1 cellular context compared by ENCODE assay signal in the genomic region with DNA sequence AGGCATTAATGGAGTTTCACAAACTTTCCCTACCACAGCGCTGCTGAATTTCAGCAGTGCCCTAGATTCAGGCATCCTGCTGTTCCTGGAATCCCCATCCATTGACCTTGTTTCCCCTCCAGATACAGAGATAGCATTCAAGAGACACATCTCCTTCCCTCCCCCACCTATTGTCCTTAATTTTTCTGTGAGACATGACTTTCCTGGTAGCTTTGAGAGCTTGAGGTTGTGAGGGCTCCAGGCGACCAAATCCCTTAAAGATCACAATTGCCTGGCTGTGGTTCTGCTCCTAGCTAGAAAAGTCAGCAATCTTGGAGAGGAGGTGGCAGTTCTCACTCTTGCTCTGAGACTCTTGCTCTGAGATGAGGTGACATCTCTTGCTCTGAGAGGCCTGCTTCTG.
TF ChIP-seq lines count a peak whose summit lies in the region.

No MANE protein-coding gene starts in this region.

TF ChIP-seq in K562, 482 proteins besides CTCF, POLR2A, EP300 and RAD21 (continued from another document and continues in another):
- TF ChIP-seq, protein P1, sequence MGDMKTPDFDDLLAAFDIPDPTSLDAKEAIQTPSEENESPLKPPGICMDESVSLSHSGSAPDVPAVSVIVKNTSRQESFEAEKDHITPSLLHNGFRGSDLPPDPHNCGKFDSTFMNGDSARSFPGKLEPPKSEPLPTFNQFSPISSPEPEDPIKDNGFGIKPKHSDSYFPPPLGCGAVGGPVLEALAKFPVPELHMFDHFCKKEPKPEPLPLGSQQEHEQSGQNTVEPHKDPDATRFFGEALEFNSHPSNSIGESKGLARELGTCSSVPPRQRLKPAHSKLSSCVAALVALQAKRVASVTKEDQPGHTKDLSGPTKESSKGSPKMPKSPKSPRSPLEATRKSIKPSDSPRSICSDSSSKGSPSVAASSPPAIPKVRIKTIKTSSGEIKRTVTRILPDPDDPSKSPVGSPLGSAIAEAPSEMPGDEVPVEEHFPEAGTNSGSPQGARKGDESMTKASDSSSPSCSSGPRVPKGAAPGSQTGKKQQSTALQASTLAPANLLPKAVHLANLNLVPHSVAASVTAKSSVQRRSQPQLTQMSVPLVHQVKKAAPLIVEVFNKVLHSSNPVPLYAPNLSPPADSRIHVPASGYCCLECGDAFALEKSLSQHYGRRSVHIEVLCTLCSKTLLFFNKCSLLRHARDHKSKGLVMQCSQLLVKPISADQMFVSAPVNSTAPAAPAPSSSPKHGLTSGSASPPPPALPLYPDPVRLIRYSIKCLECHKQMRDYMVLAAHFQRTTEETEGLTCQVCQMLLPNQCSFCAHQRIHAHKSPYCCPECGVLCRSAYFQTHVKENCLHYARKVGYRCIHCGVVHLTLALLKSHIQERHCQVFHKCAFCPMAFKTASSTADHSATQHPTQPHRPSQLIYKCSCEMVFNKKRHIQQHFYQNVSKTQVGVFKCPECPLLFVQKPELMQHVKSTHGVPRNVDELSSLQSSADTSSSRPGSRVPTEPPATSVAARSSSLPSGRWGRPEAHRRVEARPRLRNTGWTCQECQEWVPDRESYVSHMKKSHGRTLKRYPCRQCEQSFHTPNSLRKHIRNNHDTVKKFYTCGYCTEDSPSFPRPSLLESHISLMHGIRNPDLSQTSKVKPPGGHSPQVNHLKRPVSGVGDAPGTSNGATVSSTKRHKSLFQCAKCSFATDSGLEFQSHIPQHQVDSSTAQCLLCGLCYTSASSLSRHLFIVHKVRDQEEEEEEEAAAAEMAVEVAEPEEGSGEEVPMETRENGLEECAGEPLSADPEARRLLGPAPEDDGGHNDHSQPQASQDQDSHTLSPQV (IDR thresholded peaks at IDR 0.05): 0 out of 2 replicates have a peak, but pooled peaks have one; percentile 19
- TF ChIP-seq ZNF695 (CRISPR knock-in tag; IDR thresholded peaks at IDR 0.05): no peak
- TF ChIP-seq, protein P2, sequence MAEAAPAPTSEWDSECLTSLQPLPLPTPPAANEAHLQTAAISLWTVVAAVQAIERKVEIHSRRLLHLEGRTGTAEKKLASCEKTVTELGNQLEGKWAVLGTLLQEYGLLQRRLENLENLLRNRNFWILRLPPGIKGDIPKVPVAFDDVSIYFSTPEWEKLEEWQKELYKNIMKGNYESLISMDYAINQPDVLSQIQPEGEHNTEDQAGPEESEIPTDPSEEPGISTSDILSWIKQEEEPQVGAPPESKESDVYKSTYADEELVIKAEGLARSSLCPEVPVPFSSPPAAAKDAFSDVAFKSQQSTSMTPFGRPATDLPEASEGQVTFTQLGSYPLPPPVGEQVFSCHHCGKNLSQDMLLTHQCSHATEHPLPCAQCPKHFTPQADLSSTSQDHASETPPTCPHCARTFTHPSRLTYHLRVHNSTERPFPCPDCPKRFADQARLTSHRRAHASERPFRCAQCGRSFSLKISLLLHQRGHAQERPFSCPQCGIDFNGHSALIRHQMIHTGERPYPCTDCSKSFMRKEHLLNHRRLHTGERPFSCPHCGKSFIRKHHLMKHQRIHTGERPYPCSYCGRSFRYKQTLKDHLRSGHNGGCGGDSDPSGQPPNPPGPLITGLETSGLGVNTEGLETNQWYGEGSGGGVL (CRISPR knock-in tag; IDR thresholded peaks at IDR 0.05): no peak
- TF ChIP-seq XRCC3 (IDR thresholded peaks at IDR 0.05): no peak
- TF ChIP-seq, protein P3, sequence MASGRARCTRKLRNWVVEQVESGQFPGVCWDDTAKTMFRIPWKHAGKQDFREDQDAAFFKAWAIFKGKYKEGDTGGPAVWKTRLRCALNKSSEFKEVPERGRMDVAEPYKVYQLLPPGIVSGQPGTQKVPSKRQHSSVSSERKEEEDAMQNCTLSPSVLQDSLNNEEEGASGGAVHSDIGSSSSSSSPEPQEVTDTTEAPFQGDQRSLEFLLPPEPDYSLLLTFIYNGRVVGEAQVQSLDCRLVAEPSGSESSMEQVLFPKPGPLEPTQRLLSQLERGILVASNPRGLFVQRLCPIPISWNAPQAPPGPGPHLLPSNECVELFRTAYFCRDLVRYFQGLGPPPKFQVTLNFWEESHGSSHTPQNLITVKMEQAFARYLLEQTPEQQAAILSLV (tag; IDR thresholded peaks at IDR 0.05): no peak
- no peak for TF ChIP-seq CBFB (CRISPR knock-in tag; IDR thresholded peaks at IDR 0.05)
- no peak for TF ChIP-seq ARNT (IDR thresholded peaks at IDR 0.05)
- TF ChIP-seq, protein P4, sequence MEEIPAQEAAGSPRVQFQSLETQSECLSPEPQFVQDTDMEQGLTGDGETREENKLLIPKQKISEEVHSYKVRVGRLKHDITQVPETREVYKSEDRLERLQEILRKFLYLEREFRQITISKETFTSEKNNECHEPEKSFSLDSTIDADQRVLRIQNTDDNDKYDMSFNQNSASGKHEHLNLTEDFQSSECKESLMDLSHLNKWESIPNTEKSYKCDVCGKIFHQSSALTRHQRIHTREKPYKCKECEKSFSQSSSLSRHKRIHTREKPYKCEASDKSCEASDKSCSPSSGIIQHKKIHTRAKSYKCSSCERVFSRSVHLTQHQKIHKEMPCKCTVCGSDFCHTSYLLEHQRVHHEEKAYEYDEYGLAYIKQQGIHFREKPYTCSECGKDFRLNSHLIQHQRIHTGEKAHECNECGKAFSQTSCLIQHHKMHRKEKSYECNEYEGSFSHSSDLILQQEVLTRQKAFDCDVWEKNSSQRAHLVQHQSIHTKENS (CRISPR knock-in tag; IDR thresholded peaks at IDR 0.05): no peak
- TF ChIP-seq ZC3H8 (IDR thresholded peaks at IDR 0.05): no peak
- TF ChIP-seq NR2C2 (CRISPR knock-in tag; IDR thresholded peaks at IDR 0.05): no peak
- no peak for TF ChIP-seq NR2C2 (tag; IDR thresholded peaks at IDR 0.05)
- TF ChIP-seq NR2F6 (CRISPR knock-in tag; IDR thresholded peaks at IDR 0.05): no peak
- TF ChIP-seq ZEB2 (IDR thresholded peaks at IDR 0.05): no peak
- TF ChIP-seq TCFL5 (CRISPR knock-in tag; conservative IDR thresholded peaks at IDR 0.05): no peak
- TF ChIP-seq, protein P5, sequence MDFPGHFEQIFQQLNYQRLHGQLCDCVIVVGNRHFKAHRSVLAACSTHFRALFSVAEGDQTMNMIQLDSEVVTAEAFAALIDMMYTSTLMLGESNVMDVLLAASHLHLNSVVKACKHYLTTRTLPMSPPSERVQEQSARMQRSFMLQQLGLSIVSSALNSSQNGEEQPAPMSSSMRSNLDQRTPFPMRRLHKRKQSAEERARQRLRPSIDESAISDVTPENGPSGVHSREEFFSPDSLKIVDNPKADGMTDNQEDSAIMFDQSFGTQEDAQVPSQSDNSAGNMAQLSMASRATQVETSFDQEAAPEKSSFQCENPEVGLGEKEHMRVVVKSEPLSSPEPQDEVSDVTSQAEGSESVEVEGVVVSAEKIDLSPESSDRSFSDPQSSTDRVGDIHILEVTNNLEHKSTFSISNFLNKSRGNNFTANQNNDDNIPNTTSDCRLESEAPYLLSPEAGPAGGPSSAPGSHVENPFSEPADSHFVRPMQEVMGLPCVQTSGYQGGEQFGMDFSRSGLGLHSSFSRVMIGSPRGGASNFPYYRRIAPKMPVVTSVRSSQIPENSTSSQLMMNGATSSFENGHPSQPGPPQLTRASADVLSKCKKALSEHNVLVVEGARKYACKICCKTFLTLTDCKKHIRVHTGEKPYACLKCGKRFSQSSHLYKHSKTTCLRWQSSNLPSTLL (IDR thresholded peaks at IDR 0.05): no peak
- no peak for TF ChIP-seq ZNF274 (IDR thresholded peaks at IDR 0.05; ENCODE audit: borderline replicate concordance, low read depth, low read length)
- TF ChIP-seq NR2C1 (IDR thresholded peaks at IDR 0.05): no peak
- TF ChIP-seq NR2C1 (tag; IDR thresholded peaks at IDR 0.05): no peak
- TF ChIP-seq, protein P6, sequence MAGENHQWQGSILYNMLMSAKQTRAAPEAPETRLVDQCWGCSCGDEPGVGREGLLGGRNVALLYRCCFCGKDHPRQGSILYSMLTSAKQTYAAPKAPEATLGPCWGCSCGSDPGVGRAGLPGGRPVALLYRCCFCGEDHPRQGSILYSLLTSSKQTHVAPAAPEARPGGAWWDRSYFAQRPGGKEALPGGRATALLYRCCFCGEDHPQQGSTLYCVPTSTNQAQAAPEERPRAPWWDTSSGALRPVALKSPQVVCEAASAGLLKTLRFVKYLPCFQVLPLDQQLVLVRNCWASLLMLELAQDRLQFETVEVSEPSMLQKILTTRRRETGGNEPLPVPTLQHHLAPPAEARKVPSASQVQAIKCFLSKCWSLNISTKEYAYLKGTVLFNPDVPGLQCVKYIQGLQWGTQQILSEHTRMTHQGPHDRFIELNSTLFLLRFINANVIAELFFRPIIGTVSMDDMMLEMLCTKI (IDR thresholded peaks at IDR 0.05; ENCODE audit: partially characterized antibody): no peak
- TF ChIP-seq ZNF175 (CRISPR knock-in tag; IDR thresholded peaks at IDR 0.05; ENCODE audit: low read depth): no peak
- TF ChIP-seq FOXK2 (conservative IDR thresholded peaks at IDR 0.05 in 1 of 2, IDR thresholded peaks at IDR 0.05 in 1 of 2; ENCODE audit: low read depth in 2 of 2): no peak
- TF ChIP-seq SOX6 (IDR thresholded peaks at IDR 0.05): peak; percentile 79
- TF ChIP-seq ZNF696 (CRISPR knock-in tag; conservative IDR thresholded peaks at IDR 0.05): no peak
- TF ChIP-seq, protein P7, sequence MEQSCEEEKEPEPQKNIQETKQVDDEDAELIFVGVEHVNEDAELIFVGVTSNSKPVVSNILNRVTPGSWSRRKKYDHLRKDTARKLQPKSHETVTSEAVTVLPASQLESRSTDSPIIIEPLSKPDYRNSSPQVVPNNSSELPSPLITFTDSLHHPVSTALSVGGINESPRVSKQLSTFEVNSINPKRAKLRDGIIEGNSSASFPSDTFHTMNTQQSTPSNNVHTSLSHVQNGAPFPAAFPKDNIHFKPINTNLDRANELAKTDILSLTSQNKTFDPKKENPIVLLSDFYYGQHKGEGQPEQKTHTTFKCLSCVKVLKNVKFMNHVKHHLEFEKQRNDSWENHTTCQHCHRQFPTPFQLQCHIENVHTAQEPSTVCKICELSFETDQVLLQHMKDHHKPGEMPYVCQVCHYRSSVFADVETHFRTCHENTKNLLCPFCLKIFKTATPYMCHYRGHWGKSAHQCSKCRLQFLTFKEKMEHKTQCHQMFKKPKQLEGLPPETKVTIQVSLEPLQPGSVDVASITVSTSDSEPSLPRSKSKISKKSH (CRISPR knock-in tag; IDR thresholded peaks at IDR 0.05): no peak
- TF ChIP-seq BRD4 (IDR thresholded peaks at IDR 0.05): peak; percentile 47; the same call in 1 of the 2 replicates
- TF ChIP-seq KLF13 (tag; IDR thresholded peaks at IDR 0.05; ENCODE audit: borderline replicate concordance, low read depth): no peak
- TF ChIP-seq, protein P8, sequence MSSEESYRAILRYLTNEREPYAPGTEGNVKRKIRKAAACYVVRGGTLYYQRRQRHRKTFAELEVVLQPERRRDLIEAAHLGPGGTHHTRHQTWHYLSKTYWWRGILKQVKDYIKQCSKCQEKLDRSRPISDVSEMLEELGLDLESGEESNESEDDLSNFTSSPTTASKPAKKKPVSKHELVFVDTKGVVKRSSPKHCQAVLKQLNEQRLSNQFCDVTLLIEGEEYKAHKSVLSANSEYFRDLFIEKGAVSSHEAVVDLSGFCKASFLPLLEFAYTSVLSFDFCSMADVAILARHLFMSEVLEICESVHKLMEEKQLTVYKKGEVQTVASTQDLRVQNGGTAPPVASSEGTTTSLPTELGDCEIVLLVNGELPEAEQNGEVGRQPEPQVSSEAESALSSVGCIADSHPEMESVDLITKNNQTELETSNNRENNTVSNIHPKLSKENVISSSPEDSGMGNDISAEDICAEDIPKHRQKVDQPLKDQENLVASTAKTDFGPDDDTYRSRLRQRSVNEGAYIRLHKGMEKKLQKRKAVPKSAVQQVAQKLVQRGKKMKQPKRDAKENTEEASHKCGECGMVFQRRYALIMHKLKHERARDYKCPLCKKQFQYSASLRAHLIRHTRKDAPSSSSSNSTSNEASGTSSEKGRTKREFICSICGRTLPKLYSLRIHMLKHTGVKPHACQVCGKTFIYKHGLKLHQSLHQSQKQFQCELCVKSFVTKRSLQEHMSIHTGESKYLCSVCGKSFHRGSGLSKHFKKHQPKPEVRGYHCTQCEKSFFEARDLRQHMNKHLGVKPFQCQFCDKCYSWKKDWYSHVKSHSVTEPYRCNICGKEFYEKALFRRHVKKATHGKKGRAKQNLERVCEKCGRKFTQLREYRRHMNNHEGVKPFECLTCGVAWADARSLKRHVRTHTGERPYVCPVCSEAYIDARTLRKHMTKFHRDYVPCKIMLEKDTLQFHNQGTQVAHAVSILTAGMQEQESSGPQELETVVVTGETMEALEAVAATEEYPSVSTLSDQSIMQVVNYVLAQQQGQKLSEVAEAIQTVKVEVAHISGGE (CRISPR knock-in tag; IDR thresholded peaks at IDR 0.05): no peak
- TF ChIP-seq ZNF445 (CRISPR knock-in tag; IDR thresholded peaks at IDR 0.05; ENCODE audit: low read depth): no peak
- TF ChIP-seq KAT7 (CRISPR knock-in tag; IDR thresholded peaks at IDR 0.05; ENCODE audit: borderline replicate concordance): no peak
- TF ChIP-seq TEAD1 (CRISPR knock-in tag; IDR thresholded peaks at IDR 0.05): no peak
- TF ChIP-seq SMAD4 (CRISPR knock-in tag; conservative IDR thresholded peaks at IDR 0.05): peak; percentile 11; the same call in 1 of the 2 replicates
- no peak for TF ChIP-seq HDAC6 (IDR thresholded peaks at IDR 0.05; ENCODE audit: low read depth, low read length)
- TF ChIP-seq CBX2 (IDR thresholded peaks at IDR 0.05; ENCODE audit: insufficient read depth, low read length, poor library complexity, severe bottlenecking): no peak
- TF ChIP-seq FUS (optimal IDR thresholded peaks at IDR 0.05; ENCODE audit: low read depth, low read length): no peak
- TF ChIP-seq ESRRA (IDR thresholded peaks at IDR 0.05; ENCODE audit: borderline replicate concordance, low read depth): peak; percentile 63; the same call in 1 of the 2 replicates
- TF ChIP-seq SMAD2 (IDR thresholded peaks at IDR 0.05; ENCODE audit: low read depth, low read length): no peak
- no peak for TF ChIP-seq CHD2 (IDR thresholded peaks at IDR 0.05; ENCODE audit: low read depth, low read length)
- no peak for TF ChIP-seq E2F3 (CRISPR knock-in tag; IDR thresholded peaks at IDR 0.05)
- TF ChIP-seq ATF7 (IDR thresholded peaks at IDR 0.05): no peak
- no peak for TF ChIP-seq NR4A1 (CRISPR knock-in tag; IDR thresholded peaks at IDR 0.05)
- peak; percentile 74; the same call in 1 of the 2 replicates for TF ChIP-seq NR4A1 (tag; IDR thresholded peaks at IDR 0.05)
- TF ChIP-seq MTA2 (IDR thresholded peaks at IDR 0.05; ENCODE audit: low read depth): no peak
- TF ChIP-seq, protein P9, sequence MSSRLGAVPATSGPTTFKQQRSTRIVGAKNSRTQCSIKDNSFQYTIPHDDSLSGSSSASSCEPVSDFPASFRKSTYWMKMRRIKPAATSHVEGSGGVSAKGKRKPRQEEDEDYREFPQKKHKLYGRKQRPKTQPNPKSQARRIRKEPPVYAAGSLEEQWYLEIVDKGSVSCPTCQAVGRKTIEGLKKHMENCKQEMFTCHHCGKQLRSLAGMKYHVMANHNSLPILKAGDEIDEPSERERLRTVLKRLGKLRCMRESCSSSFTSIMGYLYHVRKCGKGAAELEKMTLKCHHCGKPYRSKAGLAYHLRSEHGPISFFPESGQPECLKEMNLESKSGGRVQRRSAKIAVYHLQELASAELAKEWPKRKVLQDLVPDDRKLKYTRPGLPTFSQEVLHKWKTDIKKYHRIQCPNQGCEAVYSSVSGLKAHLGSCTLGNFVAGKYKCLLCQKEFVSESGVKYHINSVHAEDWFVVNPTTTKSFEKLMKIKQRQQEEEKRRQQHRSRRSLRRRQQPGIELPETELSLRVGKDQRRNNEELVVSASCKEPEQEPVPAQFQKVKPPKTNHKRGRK (tag; IDR thresholded peaks at IDR 0.05): no peak
- no peak for TF ChIP-seq ZNF124 (CRISPR knock-in tag; IDR thresholded peaks at IDR 0.05)
- TF ChIP-seq, protein P10, sequence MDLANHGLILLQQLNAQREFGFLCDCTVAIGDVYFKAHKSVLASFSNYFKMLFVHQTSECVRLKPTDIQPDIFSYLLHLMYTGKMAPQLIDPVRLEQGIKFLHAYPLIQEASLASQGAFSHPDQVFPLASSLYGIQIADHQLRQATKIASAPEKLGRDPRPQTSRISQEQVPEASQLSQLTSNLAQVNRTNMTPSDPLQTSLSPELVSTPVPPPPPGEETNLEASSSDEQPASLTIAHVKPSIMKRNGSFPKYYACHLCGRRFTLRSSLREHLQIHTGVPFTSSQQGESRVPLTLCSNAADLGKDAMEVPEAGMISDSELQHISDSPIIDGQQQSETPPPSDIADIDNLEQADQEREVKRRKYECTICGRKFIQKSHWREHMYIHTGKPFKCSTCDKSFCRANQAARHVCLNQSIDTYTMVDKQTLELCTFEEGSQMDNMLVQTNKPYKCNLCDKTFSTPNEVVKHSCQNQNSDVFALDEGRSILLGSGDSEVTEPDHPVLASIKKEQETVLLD (IDR thresholded peaks at IDR 0.05): no peak
